10 cellular contexts compared by ENCODE assay signal in the genomic region with DNA sequence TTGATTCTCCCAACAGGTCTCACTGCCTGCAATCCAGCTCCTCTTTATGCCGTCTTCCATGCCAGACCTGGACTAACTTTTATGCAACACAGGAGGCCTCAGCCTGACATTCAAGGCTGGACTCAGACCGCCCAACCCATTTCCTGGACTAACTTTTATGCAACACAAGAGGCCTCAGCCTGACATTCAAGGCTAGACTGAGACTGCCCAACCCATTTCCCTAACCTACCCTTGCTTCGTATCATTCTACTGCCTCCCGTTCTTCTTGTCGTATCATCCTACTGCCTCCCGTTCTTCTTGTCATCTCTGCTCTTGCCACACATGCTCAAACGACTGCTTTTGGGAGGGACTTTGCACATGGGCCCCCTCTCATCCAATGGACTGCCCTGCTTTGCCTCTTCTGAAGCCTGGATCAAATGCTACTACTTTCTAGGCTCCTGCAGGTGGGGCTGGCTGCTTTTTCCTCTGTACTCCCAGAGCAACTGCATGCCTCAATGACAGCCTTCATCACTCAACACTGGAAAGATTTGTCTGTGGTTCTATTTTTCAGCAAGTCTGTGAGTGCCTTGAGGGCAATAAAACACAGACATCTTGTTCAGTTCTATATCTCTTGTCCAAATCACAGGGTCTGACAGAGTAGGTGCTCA. TPM values are rescaled to one million over a fixed set of nuclear protein-coding genes. Genes with fewer than 3 reads are reported as not detected.
A peak's percentile ranks its signal among the peaks of the same experiment; 100 is the strongest.
DNase-seq lines count a peak whose midpoint lies in the region; TF ChIP-seq lines count a peak whose summit lies in the region.
"Had no signal": no experiment of that assay in that cellular context is flagged by ENCODE, and none has a peak within 500 bp of the region (broad histone marks: within the 10 kb centered on the region; RNA-seq: fewer than 3 reads in every experiment).

No MANE protein-coding gene starts in this region.

- CTCF ChIA-PET in CD8-positive, alpha-beta memory T cell (lab: Charles Lee), result interaction anchor here (0.9 to 2.2 kb wide), 5 partner anchors 12 to 69 kb away, joined by 3 to 6 read pairs (median 3); no protein-coding TSS in a partner anchor

- H3K27me3 Mint-ChIP-seq in CD8-positive, alpha-beta memory T cell, result no peaks in the 10 kb centered on the region
- no peaks in the 10 kb centered on the region for H3K27me3 Mint-ChIP-seq in dendritic cell treated with granulocyte-macrophage colony-stimulating factor and Interleukin-4, amounts not matched to agents 40 ng/mL and 50 ng/mL, for 4 days
- H3K27me3 Mint-ChIP-seq in neural progenitor cell (ENCODE audit: insufficient read depth, low read depth), result no peaks in the 10 kb centered on the region

- intact Hi-C loops in dendritic cell treated with granulocyte-macrophage colony-stimulating factor and Interleukin-4, amounts not matched to agents 40 ng/mL and 50 ng/mL, for 4 days (cut with micrococcal nuclease), result no loop called here

- H3K79me2 ChIP-seq in Loucy (ENCODE audit: insufficient read depth, low read length) (peaks cover 100% of the 10 kb centered on the region), neural progenitor cell (ENCODE audit: low read depth) (no peaks in the 10 kb centered on the region)

- peaks cover 0 to 51% (median 10%) of the 10 kb centered on the region in 3 donors for H3K36me3 Mint-ChIP-seq in CD8-positive, alpha-beta memory T cell
- peaks cover 87% of the 10 kb centered on the region for H3K36me3 Mint-ChIP-seq in dendritic cell treated with granulocyte-macrophage colony-stimulating factor and Interleukin-4, amounts not matched to agents 40 ng/mL and 50 ng/mL, for 4 days (ENCODE audit: low read depth)
- no peaks in the 10 kb centered on the region for H3K36me3 Mint-ChIP-seq in neural progenitor cell

- H3K4me1 Mint-ChIP-seq in CD8-positive, alpha-beta memory T cell, result peaks cover 88 to 95% (median 95%) of the 10 kb centered on the region in 3 donors
- peaks cover 93% of the 10 kb centered on the region for H3K4me1 Mint-ChIP-seq in dendritic cell treated with granulocyte-macrophage colony-stimulating factor and Interleukin-4, amounts not matched to agents 40 ng/mL and 50 ng/mL, for 4 days (ENCODE audit: low read depth)
- peaks cover 4% of the 10 kb centered on the region for H3K4me1 Mint-ChIP-seq in neural progenitor cell

- H4K20me1 ChIP-seq in Loucy (ENCODE audit: insufficient read depth, low read length, poor library complexity, severe bottlenecking) (peaks cover 3% of the 10 kb centered on the region), neural progenitor cell (ENCODE audit: low read depth) (peaks cover 18% of the 10 kb centered on the region)

- no peak overlapping the region for H3K27ac ChIP-seq in CD8-positive, alpha-beta memory T cell (ENCODE audit: low read depth, low read length)
- H3K27ac ChIP-seq in neural progenitor cell, result no peak overlapping the region

- TF ChIP-seq CTCF in Loucy (conservative IDR thresholded peaks at IDR 0.05; ENCODE audit: low read length), result peak; percentile 47
- no peak for TF ChIP-seq CTCF in neural progenitor cell (IDR thresholded peaks at IDR 0.05)

- no peak for DNase-seq in CD8-positive, alpha-beta memory T cell
- peak; percentile 21 for DNase-seq in neural progenitor cell (ENCODE audit: low spot score)
- no peak for DNase-seq in central memory CD4-positive, alpha-beta T cell
- DNase-seq in NOMO-1 (lab: John Stamatoyannopoulos, UW; ENCODE audit: unreplicated experiment in 2 of 2), result no peak
- no peak for DNase-seq in HT-29 (ENCODE audit: low spot score)
- DNase-seq: Calu3, Kasumi-1 had no signal

- peaks cover 100% of the 10 kb centered on the region for H3K4me1 ChIP-seq in CD8-positive, alpha-beta memory T cell (ENCODE audit: insufficient read depth, low read length)
- H3K4me1 ChIP-seq in Loucy (ENCODE audit: insufficient read depth, low read length, poor library complexity, severe bottlenecking) (peaks cover 73% of the 10 kb centered on the region), neural progenitor cell (no peaks in the 10 kb centered on the region)

- no peaks in the 10 kb centered on the region for H3K9me3 Mint-ChIP-seq in CD8-positive, alpha-beta memory T cell
- no peaks in the 10 kb centered on the region for H3K9me3 Mint-ChIP-seq in dendritic cell treated with granulocyte-macrophage colony-stimulating factor and Interleukin-4, amounts not matched to agents 40 ng/mL and 50 ng/mL, for 4 days
- H3K9me3 Mint-ChIP-seq in neural progenitor cell, result no peaks in the 10 kb centered on the region

- no peak overlapping the region for H2AFZ ChIP-seq in Loucy (ENCODE audit: low read length)
- H2AFZ ChIP-seq in neural progenitor cell (replicated peaks), result no peak overlapping the region

- no peak overlapping the region for H3K9ac ChIP-seq in Loucy (ENCODE audit: low read depth, low read length, poor library complexity, severe bottlenecking)
- no peak overlapping the region for H3K9ac ChIP-seq in neural progenitor cell

- no peak overlapping the region for H3K4me3 ChIP-seq in CD8-positive, alpha-beta memory T cell (ENCODE audit: low read length)
- H3K4me3 ChIP-seq in Loucy (ENCODE audit: low read length, poor library complexity, severe bottlenecking), result peak overlapping the region; percentile 11
- no peak overlapping the region for H3K4me3 ChIP-seq in neural progenitor cell

- H3K27ac Mint-ChIP-seq in CD8-positive, alpha-beta memory T cell, result peak overlapping the region; percentile 25 to 92 (median 76)
- H3K27ac Mint-ChIP-seq in dendritic cell treated with granulocyte-macrophage colony-stimulating factor and Interleukin-4, amounts not matched to agents 40 ng/mL and 50 ng/mL, for 4 days, result peak overlapping the region; percentile 48
- H3K27ac Mint-ChIP-seq in neural progenitor cell, result no peak overlapping the region

- H3K4me2 ChIP-seq in Loucy (ENCODE audit: low read depth, low read length, poor library complexity, severe bottlenecking), result peak overlapping the region; percentile 43
- no peak overlapping the region for H3K4me2 ChIP-seq in neural progenitor cell

- POLR2A ChIA-PET in CD8-positive, alpha-beta memory T cell (lab: Charles Lee), result interaction anchor here (0.5 to 1.0 kb wide), 2 partner anchors 9 to 82 kb away, joined by 3 read pairs; no protein-coding TSS in a partner anchor

- H3K36me3 ChIP-seq in CD8-positive, alpha-beta memory T cell (ENCODE audit: insufficient read depth, low read length), result peaks cover 13% of the 10 kb centered on the region
- H3K36me3 ChIP-seq in Loucy (ENCODE audit: insufficient read depth, low read length) (no peaks in the 10 kb centered on the region), neural progenitor cell (no peaks in the 10 kb centered on the region)

- H3F3A ChIP-seq in Loucy (ENCODE audit: low read depth) (no peaks in the 10 kb centered on the region), neural progenitor cell (ENCODE audit: low read depth) (no peaks in the 10 kb centered on the region)

- H3K9me2 ChIP-seq in Loucy (replicated peaks; ENCODE audit: low read depth, low read length), result no peaks in the 10 kb centered on the region

- H3K4me3 Mint-ChIP-seq in CD8-positive, alpha-beta memory T cell, result peak overlapping the region in 4 of 7 donors; percentile 18 to 42 (median 41)
- no peak overlapping the region for H3K4me3 Mint-ChIP-seq in dendritic cell treated with granulocyte-macrophage colony-stimulating factor and Interleukin-4, amounts not matched to agents 40 ng/mL and 50 ng/mL, for 4 days
- H3K4me3 Mint-ChIP-seq in neural progenitor cell, result no peak overlapping the region

- H3K9me3 ChIP-seq in CD8-positive, alpha-beta memory T cell (ENCODE audit: low read length), result no peaks in the 10 kb centered on the region
- no peaks in the 10 kb centered on the region for H3K9me3 ChIP-seq in Loucy (ENCODE audit: insufficient read depth, low read depth, low read length)
- no peaks in the 10 kb centered on the region for H3K9me3 ChIP-seq in neural progenitor cell (ENCODE audit: low read depth)

- no peaks in the 10 kb centered on the region for H3K27me3 ChIP-seq in CD8-positive, alpha-beta memory T cell (ENCODE audit: insufficient read depth, low read length, poor library complexity, severe bottlenecking)
- H3K27me3 ChIP-seq in Loucy (ENCODE audit: insufficient read depth, low read length, poor library complexity, severe bottlenecking), result no peaks in the 10 kb centered on the region
- H3K27me3 ChIP-seq in neural progenitor cell, result no peaks in the 10 kb centered on the region

RNA-seq across cellular contexts. Expression of a gene that starts 7.8 kb away (rescaled TPM):
- 10 to 100 TPM; 14.7 to 17.3 TPM for total RNA-seq in CD8-positive, alpha-beta memory T cell
- 55.2 TPM for polyA plus RNA-seq in CD8-positive, alpha-beta memory T cell
- total RNA-seq in neural progenitor cell (ENCODE audit: low replicate concordance), result 6.2 and 10.2 TPM in 2 replicates
- 17.2 and 17.4 TPM in 2 replicates for total RNA-seq in HT-29 (2014; rRNA removed; shearing (Covaris generic))

RNA-seq across cellular contexts. Expression of a gene that starts 29.6 kb away (rescaled TPM):
- total RNA-seq in CD8-positive, alpha-beta memory T cell, result 1 to 10 TPM; 4.0 to 5.3 TPM
- 17.8 TPM for polyA plus RNA-seq in CD8-positive, alpha-beta memory T cell
- total RNA-seq in neural progenitor cell (ENCODE audit: low replicate concordance), result 6.2 and 23.1 TPM in 2 replicates
- 1.5 and 2.0 TPM in 2 replicates for total RNA-seq in HT-29 (2014; rRNA removed; shearing (Covaris generic))

RNA-seq across cellular contexts. Expression of a gene that starts 37.8 kb away (rescaled TPM):
- 100 to 1,000 TPM; 235 to 241 TPM for total RNA-seq in CD8-positive, alpha-beta memory T cell
- polyA plus RNA-seq in CD8-positive, alpha-beta memory T cell, result 139 TPM
- total RNA-seq in neural progenitor cell (ENCODE audit: low replicate concordance), result 29.2 and 48.4 TPM in 2 replicates
- total RNA-seq in HT-29 (2014; rRNA removed; shearing (Covaris generic)), result 42.3 and 50.8 TPM in 2 replicates

RNA-seq across cellular contexts. Expression of a gene that starts 37.9 kb away (rescaled TPM):
- total RNA-seq in CD8-positive, alpha-beta memory T cell, result 1 to 10 TPM; 2.7 to 2.9 TPM
- polyA plus RNA-seq in CD8-positive, alpha-beta memory T cell, result 1.4 TPM
- total RNA-seq in neural progenitor cell (ENCODE audit: low replicate concordance), result 3.7 and 11.1 TPM in 2 replicates
- total RNA-seq in HT-29 (2014; rRNA removed; shearing (Covaris generic)), result 3.6 and 5.5 TPM in 2 replicates

RNA-seq across cellular contexts. Expression of a gene that starts 52.2 kb away (rescaled TPM):
- total RNA-seq in CD8-positive, alpha-beta memory T cell, result 10 to 100 TPM; 18.9 to 20.7 TPM
- 16.4 TPM for polyA plus RNA-seq in CD8-positive, alpha-beta memory T cell
- total RNA-seq in neural progenitor cell (ENCODE audit: low replicate concordance), result not detected in 2 replicates
- not detected in 2 replicates for total RNA-seq in HT-29 (2014; rRNA removed; shearing (Covaris generic))
- total RNA-seq: Calu3, endothelial cell of umbilical vein had no signal
- polyA plus RNA-seq: endothelial cell of umbilical vein had no signal

Comparison
In these comparisons a context has a peak if more than half of its experiments do, and no peak if none do; other contexts are left out.
1. H3K4me3 Mint-ChIP-seq: peak in CD8-positive, alpha-beta memory T cell (4 of 7); none in dendritic cell treated with granulocyte-macrophage colony-stimulating factor and Interleukin-4, amounts not matched to agents 40 ng/mL and 50 ng/mL, for 4 days (single experiment) and neural progenitor cell (single experiment).